ENCODE assay signal across 10 cellular contexts in the genomic region with DNA sequence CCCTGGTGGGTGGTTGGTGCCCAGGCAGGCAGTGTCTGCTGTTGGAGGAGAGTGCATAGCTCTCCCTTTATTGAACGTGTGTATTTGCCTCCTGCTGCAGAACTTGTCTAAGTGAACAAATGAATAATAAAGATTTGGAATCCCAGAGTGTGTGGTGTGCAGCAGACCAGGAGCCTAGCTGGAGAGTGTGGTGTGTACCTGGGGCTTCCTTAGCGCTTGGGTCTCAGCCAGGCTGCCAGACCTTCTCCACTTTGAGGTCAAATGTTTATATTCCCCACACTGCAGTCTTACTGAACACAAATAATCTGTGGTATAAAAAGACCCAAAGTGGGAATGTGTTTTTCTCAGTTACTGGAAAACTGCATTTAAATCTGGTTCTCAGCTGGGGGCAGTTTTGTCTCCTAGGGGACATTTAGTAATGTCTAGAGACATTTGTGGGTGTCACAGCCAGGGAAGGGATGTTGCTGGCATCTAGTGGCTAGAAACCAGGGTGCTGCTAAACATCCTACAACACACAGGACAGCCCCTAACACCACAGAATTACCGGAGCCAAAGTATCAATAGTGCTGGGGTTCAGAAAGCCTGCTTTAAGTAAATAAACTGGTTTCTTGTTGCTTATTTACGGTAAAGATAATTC. TPM values are rescaled to one million over a fixed set of nuclear protein-coding genes. Genes with fewer than 3 reads are reported as not detected.
DNase-seq lines count a peak whose midpoint lies in the region; ATAC-seq and TF ChIP-seq lines count a peak whose summit lies in the region.
"Had no signal": no experiment of that assay in that cellular context is flagged by ENCODE, and none has a peak within 500 bp of the region (broad histone marks: within the 10 kb centered on the region; RNA-seq: fewer than 3 reads in every experiment).

No MANE protein-coding gene starts in this region.

- TF ChIP-seq CTCF in GM10266 (IDR thresholded peaks at IDR 0.05; ENCODE audit: control insufficient read depth, insufficient read depth, low read depth, missing control alignments) = peak; percentile 65
- TF ChIP-seq CTCF in PC-9 (conservative IDR thresholded peaks at IDR 0.05) = peak; percentile 30; the same call in 1 of the 2 replicates
- peak; percentile 21 for TF ChIP-seq CTCF in fibroblast of the aortic adventitia (IDR thresholded peaks at IDR 0.05; ENCODE audit: insufficient read depth, low read length)

- H2AFZ ChIP-seq in PC-9 = no peak overlapping the region

- CTCF ChIA-PET in PC-9 (lab: Charles Lee) = no interaction called here

- H3K4me3 ChIP-seq in PC-9 = no peak overlapping the region
- no peak overlapping the region for H3K4me3 ChIP-seq in fibroblast of the aortic adventitia (ENCODE audit: low read depth, low read length)
- H3K4me3 ChIP-seq: skin epidermis had no signal

- in situ Hi-C loops in ACHN (cut with HindIII; ENCODE audit: low pct_ligation_motif_present, low pct_unique_long_range_greater_than_20kb, low sequenced_read_pairs) = no loop called here

- H3K9me3 ChIP-seq in PC-9 (ENCODE audit: insufficient read depth, low read depth) = no peaks in the 10 kb centered on the region

- H3K27me3 ChIP-seq in PC-9 (ENCODE audit: insufficient read depth, low read depth) = no peaks in the 10 kb centered on the region

- no peak for ATAC-seq in GM18907 (IDR thresholded peaks at IDR 0.05; ENCODE audit: unreplicated experiment)
- ATAC-seq in GM21528 (IDR thresholded peaks at IDR 0.05; ENCODE audit: low FRiP score, unreplicated experiment) = no peak

- POLR2A ChIA-PET in PC-9 (lab: Charles Lee; ENCODE audit: unreplicated experiment) = no interaction called here

- no peaks in the 10 kb centered on the region for H3F3A ChIP-seq in PC-9 (ENCODE audit: insufficient read depth, low read depth)

- no peaks in the 10 kb centered on the region for H3K9me2 ChIP-seq in PC-9 (ENCODE audit: insufficient read depth)

- no peak overlapping the region for H3K27ac ChIP-seq in PC-9

- DNase-seq in ACHN = peak; percentile 14
- DNase-seq in GM10266 (ENCODE audit: extremely low spot score) = peak; percentile 59
- no peak for DNase-seq in PC-9
- DNase-seq in fibroblast of the aortic adventitia (ENCODE audit: low read depth) = no peak
- DNase-seq in effector CD4-positive, alpha-beta T cell = no peak
- DNase-seq in superior temporal gyrus (ENCODE audit: extremely low spot score) = no peak

- H3K36me3 ChIP-seq in PC-9 (ENCODE audit: low read depth) = no peaks in the 10 kb centered on the region; the same call in 1 of the 2 replicates

- H3K4me1 ChIP-seq in PC-9 (replicated peaks; ENCODE audit: insufficient read depth) = no peaks in the 10 kb centered on the region

- no peaks in the 10 kb centered on the region for H4K20me1 ChIP-seq in PC-9 (ENCODE audit: insufficient read depth)

- H3K79me2 ChIP-seq in PC-9 (ENCODE audit: low read depth) = no peaks in the 10 kb centered on the region

- intact Hi-C loops in PC-9 (cut with micrococcal nuclease; ENCODE audit: unreplicated experiment) = loop anchor here (1.0 kb wide), 2 partner anchors 87 to 156 kb away; no protein-coding TSS in a partner anchor

- H3K4me2 ChIP-seq in PC-9 = no peak overlapping the region

- no TSS peak for BruUV-seq in PC-9 (replicated peaks; lab: Mats Ljungman, UMichigan)

RNA-seq across cellular contexts. Expression of gene SLC37A1, which starts 23.6 kb away (rescaled TPM):
- total RNA-seq in PC-9 (2021) (23.5 and 26.7 TPM in 2 replicates), fibroblast of the aortic adventitia (ENCODE audit: low replicate concordance) (0.27 and 2.5 TPM in 2 replicates)

RNA-seq across cellular contexts. Expression of gene RSPH1, which starts 41.2 kb away (rescaled TPM):
- 4.3 and 8.0 TPM in 2 replicates for total RNA-seq in PC-9 (2021)
- 0.16 TPM in 1 of 2 replicates, not detected in the other for total RNA-seq in fibroblast of the aortic adventitia (ENCODE audit: low replicate concordance)
- total RNA-seq: glomerular endothelial cell had no signal

Comparison
In these comparisons a context has a peak if more than half of its experiments do, and no peak if none do; other contexts are left out.
1. DNase-seq: peak in ACHN (single experiment) and GM10266 (single experiment); none in PC-9 (0 of 2), fibroblast of the aortic adventitia (single experiment), effector CD4-positive, alpha-beta T cell (single experiment) and superior temporal gyrus (single experiment).
2. Peak in every context shown above with its lines, with median percentiles within 50 percentile points of each other: CTCF ChIP-seq.